Comparison of ENCODE assay signal across 29 cellular contexts in genomic region chr21:25913488-25913887, GRCh38.
DNase-seq lines count a peak whose midpoint lies in the region; ATAC-seq and TF ChIP-seq lines count a peak whose summit lies in the region.
"Had no signal": no experiment of that assay in that cellular context is flagged by ENCODE, and none has a peak within 500 bp of the region (broad histone marks: within the 10 kb centered on the region; RNA-seq: fewer than 3 reads in every experiment).

No MANE protein-coding gene starts in this region.

- in situ Hi-C loops in GM13976 (cut with MboI; ENCODE audit: low sequenced_read_pairs, unreplicated experiment), result no loop called here

- DNase-seq in GM13976 (ENCODE audit: low spot score) (peak; percentile 45), SK-N-MC (ENCODE audit: low read depth, low spot score) (no peak), progenitor cell of endocrine pancreas (ENCODE audit: low spot score, unreplicated experiment) (no peak), NCI-H1092 (lab: John Stamatoyannopoulos, UW) (no peak)
- DNase-seq in stimulated activated naive CD4-positive, alpha-beta T cell treated with Interleukin-2 at 50 U/mL for 16 hours (lab: John Stamatoyannopoulos, UW), result no peak
- DNase-seq: activated CD4-positive, alpha-beta T cell treated with anti-CD3 and anti-CD28 coated beads for 36 hours; activated naive CD4-positive, alpha-beta T cell treated with Interleukin-2 at 50 U/mL for 16 hours; activated T-cell treated with anti-CD3 and anti-CD28 coated beads, Interleukin-2, amount 50 U/mL, for 4 hours; brain microvascular endothelial cell; CD8-positive, alpha-beta memory T cell; DMS53; GM23248; hypothalamus; IMR-90; NCI-H1092 treated with DMSO at 0.1 percent for 48 hours; NCI-H2029; NCI-H226; NCI-H748 treated with DMSO at 0.1 percent for 48 hours; ovary; RPMI8226; stimulated activated CD4-positive, alpha-beta T cell treated with anti-CD3 and anti-CD28 coated beads, Interleukin-2, amount 100 ng/mL, for 48 hours; stimulated activated naive CD4-positive, alpha-beta T cell; T-helper 17 cell had no signal

- no peaks in the 10 kb centered on the region for H3K27me3 Mint-ChIP-seq in progenitor cell of endocrine pancreas
- H3K27me3 Mint-ChIP-seq: activated CD4-positive, alpha-beta T cell treated with anti-CD3 and anti-CD28 coated beads for 36 hours; T-helper 17 cell had no signal

- H3K9me3 Mint-ChIP-seq in progenitor cell of endocrine pancreas (ENCODE audit: low read depth), result peaks cover 6% of the 10 kb centered on the region

- H3K27ac ChIP-seq in SK-N-MC, result peak overlapping the region; percentile 12; the same call in 1 of the 2 replicates
- H3K27ac ChIP-seq: brain microvascular endothelial cell, esophagus muscularis mucosa, gastroesophageal sphincter, GM23248, ovary, vagina had no signal

- ATAC-seq in GM21786 (IDR thresholded peaks at IDR 0.05; ENCODE audit: unreplicated experiment), result peak; percentile 65
- no peak for ATAC-seq in HG02571 (IDR thresholded peaks at IDR 0.05; ENCODE audit: unreplicated experiment)
- ATAC-seq: activated CD4-positive, alpha-beta T cell treated with anti-CD3 and anti-CD28 coated beads for 36 hours; activated T-cell treated with anti-CD3 and anti-CD28 coated beads, Interleukin-2, amount 50 U/mL, for 4 hours; gastroesophageal sphincter; natural killer cell treated with Interleukin-12 subunit alpha and Interleukin-12 subunit beta and Interleukin-15 and Interleukin-18, amount 100 ng/mL, for 72 hours; T-helper 17 cell had no signal

- no peak overlapping the region for H3K4me3 ChIP-seq in SK-N-MC
- H3K4me3 ChIP-seq: esophagus muscularis mucosa, gastroesophageal sphincter, GM23248, ovary, vagina had no signal

- H3K27ac Mint-ChIP-seq in progenitor cell of endocrine pancreas, result peak overlapping the region; percentile 60
- H3K27ac Mint-ChIP-seq: activated CD4-positive, alpha-beta T cell treated with anti-CD3 and anti-CD28 coated beads for 36 hours; CD8-positive, alpha-beta memory T cell; natural killer cell treated with Interleukin-12 subunit alpha and Interleukin-12 subunit beta and Interleukin-15 and Interleukin-18, amount 100 ng/mL, for 72 hours; T-helper 17 cell had no signal

- no peaks in the 10 kb centered on the region for H3K9me3 ChIP-seq in SK-N-MC (ENCODE audit: low read depth, low read length)
- H3K9me3 ChIP-seq: esophagus muscularis mucosa, gastroesophageal sphincter, ovary, vagina had no signal

- H3K36me3 ChIP-seq in SK-N-MC (ENCODE audit: insufficient read depth, low read length), result peaks cover 15% of the 10 kb centered on the region; the same call in 1 of the 2 replicates
- H3K36me3 ChIP-seq: brain microvascular endothelial cell, ovary, vagina had no signal

- TF ChIP-seq CTCF in GM13976 (IDR thresholded peaks at IDR 0.05; ENCODE audit: borderline replicate concordance, control extremely low read depth, extremely low read depth, insufficient read depth, missing control alignments) (no peak), progenitor cell of endocrine pancreas (IDR thresholded peaks at IDR 0.05; ENCODE audit: unreplicated experiment) (no peak)

- peaks cover 42% of the 10 kb centered on the region for H3K36me3 Mint-ChIP-seq in progenitor cell of endocrine pancreas (ENCODE audit: insufficient read depth)

- no peak overlapping the region for H3K9ac ChIP-seq in SK-N-MC (ENCODE audit: insufficient read length)
- H3K9ac ChIP-seq: GM23248 had no signal

- H3K4me3 Mint-ChIP-seq in progenitor cell of endocrine pancreas (ENCODE audit: low read depth), result no peak overlapping the region
- H3K4me3 Mint-ChIP-seq: activated CD4-positive, alpha-beta T cell treated with anti-CD3 and anti-CD28 coated beads for 36 hours; activated T-cell treated with anti-CD3 and anti-CD28 coated beads, Interleukin-2, amount 50 U/mL, for 4 hours; CD8-positive, alpha-beta memory T cell; natural killer cell treated with Interleukin-12 subunit alpha and Interleukin-12 subunit beta and Interleukin-15 and Interleukin-18, amount 100 ng/mL, for 72 hours; T-helper 17 cell had no signal

- peaks cover 4% of the 10 kb centered on the region for H3K4me1 Mint-ChIP-seq in progenitor cell of endocrine pancreas (ENCODE audit: low read depth)
- H3K4me1 Mint-ChIP-seq: activated CD4-positive, alpha-beta T cell treated with anti-CD3 and anti-CD28 coated beads for 36 hours; CD8-positive, alpha-beta memory T cell had no signal
